In genomic region chr18:54388203-54389142, GRCh38 we compare ENCODE assay signal across 8 cellular contexts. TPM values are rescaled to one million over a fixed set of nuclear protein-coding genes. Genes with fewer than 3 reads are reported as not detected.
DNase-seq lines count a peak whose midpoint lies in the region; ATAC-seq, FAIRE-seq and TF ChIP-seq lines count a peak whose summit lies in the region.

No MANE protein-coding gene starts in this region.

- peak overlapping the region; percentile 48 for H3K4me2 ChIP-seq in K562 (ENCODE audit: insufficient read depth, low read length)

- ATAC-seq in GM18520 (IDR thresholded peaks at IDR 0.05; ENCODE audit: unreplicated experiment), result peak; percentile 91
- ATAC-seq in HG02885 (IDR thresholded peaks at IDR 0.05; ENCODE audit: poor library complexity, unreplicated experiment), result peak; percentile 89
- ATAC-seq in K562, result peak; percentile 95
- peak; percentile 80 for ATAC-seq in naive thymus-derived CD4-positive, alpha-beta T cell

- peak overlapping the region in 1 of 9 donors; percentile 1 for H3K27ac Mint-ChIP-seq in naive thymus-derived CD4-positive, alpha-beta T cell

- TF ChIP-seq RAD21 in K562 (CRISPR knock-in tag; conservative IDR thresholded peaks at IDR 0.05 in 1 of 2, IDR thresholded peaks at IDR 0.05 in 1 of 2), result no peak

- H3K27ac ChIP-seq in K562 (ENCODE audit: extremely low read depth, low read depth, low read length), result peak overlapping the region; percentile 87
- no peak overlapping the region for H3K27ac ChIP-seq in naive thymus-derived CD4-positive, alpha-beta T cell (ENCODE audit: low read depth, low read length)
- H3K27ac ChIP-seq in effector memory CD4-positive, alpha-beta T cell (ENCODE audit: insufficient read depth, low read length, poor library complexity, severe bottlenecking), result no peak overlapping the region

- WGBS in K562 (ENCODE audit: insufficient coverage, low coverage, missing lambda C conversion rate), result 18% methylated on average over 6 of the region's 6 CpGs

- peak overlapping the region in 1 of 2 experiments; percentile 57; a peak in 1 of 4 replicates for H3K9ac ChIP-seq in K562 (ENCODE audit: insufficient read depth in 1 of 2, low read depth in 2 of 2, low read length in 2 of 2)

- intact Hi-C loops in K562 (cut with micrococcal nuclease), result no loop called here
- intact Hi-C loops in naive thymus-derived CD4-positive, alpha-beta T cell (cut with micrococcal nuclease), result loop anchor here in 1 of 2 donors (1.0 kb wide), 1 partner anchor 165 kb away; no protein-coding TSS in a partner anchor

- peak; percentile 48; the same call in 1 of the 2 replicates for TF ChIP-seq POLR2A in K562 (conservative IDR thresholded peaks at IDR 0.05)

- H3K9me1 ChIP-seq in K562 (ENCODE audit: control insufficient read depth, insufficient read depth, low read length), result no peaks in the 10 kb centered on the region

- in situ Hi-C loops in K562 (cut with MboI), result no loop called here

- H3K4me3 Mint-ChIP-seq in naive thymus-derived CD4-positive, alpha-beta T cell, result peak overlapping the region in 1 of 10 donors; percentile 2

- H3K4me3 ChIP-seq in BE2C (ENCODE audit: low read depth, low read length) (no peak overlapping the region), K562 (no peak overlapping the region)
- H3K4me3 ChIP-seq in naive thymus-derived CD4-positive, alpha-beta T cell (ENCODE audit: low read length), result no peak overlapping the region
- H3K4me3 ChIP-seq in effector memory CD4-positive, alpha-beta T cell (ENCODE audit: insufficient read depth, low read depth, low read length, poor library complexity, severe bottlenecking), result no peak overlapping the region

- CTCF ChIA-PET in K562 (lab: Yijun Ruan, JAX; ENCODE audit: low intra/inter-chr PET ratio), result no interaction called here
- CTCF ChIA-PET in naive thymus-derived CD4-positive, alpha-beta T cell (lab: Charles Lee), result no interaction called here

- POLR2A ChIA-PET in K562 (lab: Yijun Ruan, JAX), result interaction anchor here (0.7 kb wide), 1 partner anchor 179 kb away, joined by 3 read pairs; no protein-coding TSS in a partner anchor
- POLR2A ChIA-PET in naive thymus-derived CD4-positive, alpha-beta T cell (lab: Charles Lee), result no interaction called here

- H3K36me3 Mint-ChIP-seq in naive thymus-derived CD4-positive, alpha-beta T cell, result peaks cover 0 to 4% (median 0%) of the 10 kb centered on the region in 5 donors

- H3K9me3 Mint-ChIP-seq in naive thymus-derived CD4-positive, alpha-beta T cell, result peaks cover 0 to 8% (median 2%) of the 10 kb centered on the region in 11 donors

- H3K4me1 ChIP-seq in BE2C (no peaks in the 10 kb centered on the region), K562 (replicated peaks in 1 of 2; ENCODE audit: control insufficient read depth in 2 of 2, insufficient read depth in 2 of 2, low read length in 2 of 2) (peaks cover 6 to 24% of the 10 kb centered on the region in 2 experiments; a peak in 4 of 5 replicates)
- H3K4me1 ChIP-seq in naive thymus-derived CD4-positive, alpha-beta T cell (ENCODE audit: control insufficient read depth in 2 of 2, insufficient read depth in 2 of 2, low read length in 2 of 2), result no peaks in the 10 kb centered on the region
- H3K4me1 ChIP-seq in effector memory CD4-positive, alpha-beta T cell (ENCODE audit: control insufficient read depth, insufficient read depth, low read length, poor library complexity, severe bottlenecking), result no peaks in the 10 kb centered on the region

- DNase-seq in BE2C (peak; percentile 6), NCI-H226 (peak; percentile 69), K562 (ENCODE audit: extremely low read depth in 1 of 4, low spot score in 3 of 4) (peak; percentile 44 to 83 (median 57)), NCI-H510A (lab: John Stamatoyannopoulos, UW) (no peak)
- DNase-seq in naive thymus-derived CD4-positive, alpha-beta T cell, result peak in 1 of 9 donors; percentile 28
- DNase-seq in effector memory CD4-positive, alpha-beta T cell, result no peak

- BruUV-seq in K562 (replicated peaks; lab: Mats Ljungman, UMichigan), result no TSS peak

- H4K20me1 ChIP-seq in K562 (replicated peaks; ENCODE audit: control insufficient read depth, insufficient read depth, low read length), result no peaks in the 10 kb centered on the region; the same call in 1 of the 2 replicates

- H3K27me3 ChIP-seq in BE2C (no peaks in the 10 kb centered on the region), K562 (ENCODE audit: control insufficient read depth in 2 of 2, insufficient read depth in 2 of 2, low read length in 2 of 2) (no peaks in the 10 kb centered on the region)
- H3K27me3 ChIP-seq in naive thymus-derived CD4-positive, alpha-beta T cell (ENCODE audit: control insufficient read depth in 2 of 2, insufficient read depth in 2 of 2, low read length in 2 of 2), result no peaks in the 10 kb centered on the region
- no peaks in the 10 kb centered on the region for H3K27me3 ChIP-seq in effector memory CD4-positive, alpha-beta T cell (replicated peaks; ENCODE audit: control insufficient read depth, insufficient read depth, low read length, poor library complexity, severe bottlenecking)

- TF ChIP-seq EP300 in K562 (IDR thresholded peaks at IDR 0.05; ENCODE audit: low read length), result peak; percentile 70; the same call in 1 of the 2 replicates

- H3K36me3 ChIP-seq in BE2C (no peaks in the 10 kb centered on the region), K562 (ENCODE audit: control insufficient read depth, insufficient read depth, low read length) (no peaks in the 10 kb centered on the region)
- H3K36me3 ChIP-seq in naive thymus-derived CD4-positive, alpha-beta T cell (ENCODE audit: control insufficient read depth in 2 of 3, insufficient read depth in 3 of 3, low read length in 3 of 3), result no peaks in the 10 kb centered on the region
- H3K36me3 ChIP-seq in effector memory CD4-positive, alpha-beta T cell (ENCODE audit: control insufficient read depth, insufficient read depth, low read length), result no peaks in the 10 kb centered on the region

- H3K79me2 ChIP-seq in K562 (ENCODE audit: control insufficient read depth, insufficient read depth, low read length), result no peaks in the 10 kb centered on the region

- no peak for TF ChIP-seq CTCF in BE2C (IDR thresholded peaks at IDR 0.05; ENCODE audit: low read depth, low read length)
- no peak for TF ChIP-seq CTCF in K562 (IDR thresholded peaks at IDR 0.05 in 2 of 3, conservative IDR thresholded peaks at IDR 0.05 in 1 of 3; ENCODE audit: insufficient read depth in 2 of 3, low read depth in 1 of 3, low read length in 3 of 3)

- H3K4me1 Mint-ChIP-seq in naive thymus-derived CD4-positive, alpha-beta T cell, result peaks cover 0 to 39% (median 0%) of the 10 kb centered on the region in 7 donors

- H3K9me3 ChIP-seq in BE2C (no peaks in the 10 kb centered on the region), K562 (replicated peaks; ENCODE audit: control insufficient read depth, insufficient read depth, low read depth, low read length) (peaks cover 2% of the 10 kb centered on the region; the same call in 1 of the 2 replicates)
- no peaks in the 10 kb centered on the region for H3K9me3 ChIP-seq in naive thymus-derived CD4-positive, alpha-beta T cell (ENCODE audit: control insufficient read depth in 2 of 3, low read length in 3 of 3)
- H3K9me3 ChIP-seq in effector memory CD4-positive, alpha-beta T cell (ENCODE audit: control insufficient read depth, low read length), result no peaks in the 10 kb centered on the region

- peak; percentile 92 for FAIRE-seq in K562 (lab: Jason Lieb, UNC)

- peaks cover 6 to 29% (median 17%) of the 10 kb centered on the region in 5 donors for H3K27me3 Mint-ChIP-seq in naive thymus-derived CD4-positive, alpha-beta T cell

- H2AFZ ChIP-seq in K562 (ENCODE audit: low read depth, low read length), result peak overlapping the region; percentile 86

RNA-seq across cellular contexts. Expression of gene C18orf54, which starts 30.8 kb away (rescaled TPM):
- polyA plus RNA-seq in BE2C (2012; ENCODE audit: insufficient read depth, insufficient read length, low read depth), result 2.1 TPM
- 5.3 and 26.8 TPM in 2 replicates for total RNA-seq in K562 (2011; cell fraction: chromatin; rRNA removed; ENCODE audit: low replicate concordance)
- 2.0 and 2.9 TPM in 2 replicates for total RNA-seq in K562 (2011; cell fraction: nucleolus; rRNA removed)
- total RNA-seq in K562 (2011; cell fraction: nucleoplasm; rRNA removed), result 7.3 and 11.8 TPM in 2 replicates
- total RNA-seq in K562 (2014; rRNA removed) (3.0 and 3.9 TPM in 2 replicates), K562 (2014; rRNA removed; fragmentation: Illumina TruSeq; extraction: Trizol) (5.0 and 5.6 TPM in 2 replicates), K562 (2015; rRNA removed; fragmentation: Illumina TruSeq; extraction: Trizol) (3.8 and 4.3 TPM in 2 replicates), K562 (2021) (8.3 and 8.7 TPM in 2 replicates)
- polyA plus RNA-seq in K562 (2011; rRNA removed) (5.0 and 6.3 TPM in 2 replicates), K562 (2014; fragmentation: Illumina TruSeq; extraction: Trizol) (5.1 and 6.7 TPM in 2 replicates), K562 (2014; fragmentation: Nextera tagmentation; extraction: Ambion mirVana) (1 to 10 TPM; 3.2 to 3.9 TPM), K562 (2014; rRNA removed) (2.9 and 3.0 TPM in 2 replicates)
- 0.69 and 2.2 TPM in 2 replicates for polyA plus RNA-seq in K562 (2011; cell fraction: cytosol; rRNA removed)
- polyA plus RNA-seq in K562 (2011; cell fraction: nucleus; rRNA removed), result 4.1 and 5.6 TPM in 2 replicates
- polyA plus RNA-seq in K562 (2012), result 3.7 and 5.5 TPM in 2 replicates
- 8.2 and 9.4 TPM in 2 replicates for polyA minus RNA-seq in K562 (2011; rRNA and poly(A)+ RNA removed)
- 4.7 and 7.4 TPM in 2 replicates for polyA minus RNA-seq in K562 (2011; cell fraction: cytosol; rRNA and poly(A)+ RNA removed)
- polyA minus RNA-seq in K562 (2011; cell fraction: nucleus; rRNA and poly(A)+ RNA removed), result 5.7 and 9.4 TPM in 2 replicates
- 1 to 10 TPM in 3 of 5 experiments, under 1 TPM in 2; 0.77 to 8.3 (median 3.6) TPM for total RNA-seq in naive thymus-derived CD4-positive, alpha-beta T cell
- polyA plus RNA-seq in naive thymus-derived CD4-positive, alpha-beta T cell, result under 1 TPM; 0.44 to 0.45 TPM

RNA-seq across cellular contexts. Expression of gene STARD6, which starts 30.8 kb away (rescaled TPM):
- not detected for polyA plus RNA-seq in BE2C (2012; ENCODE audit: insufficient read depth, insufficient read length, low read depth)
- not detected in 2 replicates for total RNA-seq in K562 (2011; cell fraction: chromatin; rRNA removed; ENCODE audit: low replicate concordance)
- total RNA-seq in K562 (2011; cell fraction: nucleolus; rRNA removed), result not detected in 2 replicates
- total RNA-seq in K562 (2011; cell fraction: nucleoplasm; rRNA removed), result not detected in 2 replicates
- total RNA-seq in K562 (2014; rRNA removed), result not detected in 2 replicates
- not detected in 2 replicates for total RNA-seq in K562 (2014; rRNA removed; fragmentation: Illumina TruSeq; extraction: Trizol)
- not detected in 2 replicates for total RNA-seq in K562 (2015; rRNA removed; fragmentation: Illumina TruSeq; extraction: Trizol)
- not detected in 2 replicates for total RNA-seq in K562 (2021)
- not detected in 2 replicates for polyA plus RNA-seq in K562 (2011; rRNA removed)
- polyA plus RNA-seq in K562 (2011; cell fraction: cytosol; rRNA removed), result not detected in 2 replicates
- polyA plus RNA-seq in K562 (2011; cell fraction: nucleus; rRNA removed), result not detected in 2 replicates
- 0.10 TPM in 1 of 2 replicates, not detected in the other for polyA plus RNA-seq in K562 (2012)
- polyA plus RNA-seq in K562 (2014; fragmentation: Illumina TruSeq; extraction: Trizol), result not detected in 2 replicates
- under 1 TPM; 0.11 to 0.15 TPM for polyA plus RNA-seq in K562 (2014; fragmentation: Nextera tagmentation; extraction: Ambion mirVana)
- polyA plus RNA-seq in K562 (2014; rRNA removed), result not detected in 2 replicates
- polyA minus RNA-seq in K562 (2011; rRNA and poly(A)+ RNA removed), result not detected in 2 replicates
- not detected in 2 replicates for polyA minus RNA-seq in K562 (2011; cell fraction: cytosol; rRNA and poly(A)+ RNA removed)
- not detected in 2 replicates for polyA minus RNA-seq in K562 (2011; cell fraction: nucleus; rRNA and poly(A)+ RNA removed)
- total RNA-seq in naive thymus-derived CD4-positive, alpha-beta T cell, result not detected
- polyA plus RNA-seq in naive thymus-derived CD4-positive, alpha-beta T cell, result under 1 TPM in 1 of 2 donors, not detected in 1; 0.31 TPM

Comparison
In these comparisons a context has a peak if more than half of its experiments do, and no peak if none do; other contexts are left out.
1. DNase-seq: peak in BE2C (single experiment), NCI-H226 (single experiment) and K562 (4 of 4); none in effector memory CD4-positive, alpha-beta T cell (0 of 3) and NCI-H510A (single experiment).
2. Peak in every context shown above with its lines, with median percentiles within 50 percentile points of each other: ATAC-seq.